ENCODE assay signal across 1 cellular context in the genomic region with DNA sequence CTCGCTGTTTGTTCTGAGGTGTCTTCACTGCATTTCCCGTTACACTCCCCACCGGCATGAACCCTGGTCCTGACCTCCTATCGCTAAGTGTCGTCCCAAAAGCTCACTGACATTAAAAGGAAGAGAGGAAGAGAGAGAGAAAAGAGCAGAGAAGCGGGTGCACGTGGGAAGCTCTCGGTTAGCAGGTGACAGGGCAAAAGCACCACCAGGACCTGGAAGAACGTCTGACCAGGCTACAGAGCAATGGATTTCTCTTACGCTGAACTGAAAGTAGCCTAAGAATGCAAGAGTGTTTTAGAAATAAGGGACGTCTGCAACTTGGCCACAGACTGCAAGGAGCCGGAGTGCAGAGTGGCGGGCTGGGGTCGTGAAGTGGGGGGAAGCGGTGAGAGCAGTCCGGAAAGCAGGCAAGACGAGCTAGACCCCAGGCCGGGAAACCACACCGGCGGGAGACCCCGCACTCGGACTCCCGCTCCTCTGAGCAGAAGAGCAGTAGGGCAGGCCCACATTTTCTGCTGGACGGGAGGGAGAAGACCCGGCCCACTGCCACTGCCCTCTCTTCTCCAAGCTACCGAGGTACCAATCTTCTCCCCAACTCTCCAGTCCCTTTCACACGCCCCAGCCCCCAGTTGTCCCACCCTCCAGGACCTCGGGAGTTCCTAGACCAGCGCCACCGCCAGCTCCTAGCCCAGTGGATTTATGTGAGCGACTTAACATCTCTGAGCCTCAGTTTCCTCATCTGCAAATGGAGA.
TF ChIP-seq lines count a peak whose summit lies in the region.

No MANE protein-coding gene starts in this region.

TF ChIP-seq in HCT116, 20 proteins besides CTCF, POLR2A, EP300 and RAD21 (continued from another document):
- TF ChIP-seq MAX (IDR thresholded peaks at IDR 0.05): no peak
TF ChIP-seq in HCT116: peak in this region for 0.
